8 cellular contexts compared by ENCODE assay signal in the genomic region with DNA sequence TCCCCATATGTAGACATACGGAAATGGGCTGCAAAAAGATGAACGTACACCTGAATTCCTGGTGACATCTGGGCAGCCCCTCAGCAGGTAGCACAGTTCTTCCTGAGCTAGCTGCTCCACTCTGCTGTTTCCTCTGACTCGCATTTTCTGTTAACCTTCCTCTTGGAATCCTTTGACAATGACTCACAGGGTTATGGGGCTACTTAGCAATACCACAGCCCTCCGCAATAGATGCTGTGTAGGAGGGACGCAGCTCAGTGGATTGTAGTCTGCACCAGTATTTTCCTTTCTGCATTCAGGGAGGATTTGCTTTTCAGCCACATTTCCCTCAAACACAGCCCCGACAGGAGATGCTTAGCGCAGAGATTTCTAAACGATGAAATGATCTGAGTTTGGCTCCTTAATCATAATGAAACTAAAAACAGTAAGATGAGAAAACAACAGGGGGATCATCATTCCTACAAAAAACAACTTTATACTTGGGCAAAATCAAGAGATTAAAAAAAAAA. TPM values are rescaled to one million over a fixed set of nuclear protein-coding genes. Genes with fewer than 3 reads are reported as not detected.
DNase-seq lines count a peak whose midpoint lies in the region; ATAC-seq, FAIRE-seq and TF ChIP-seq lines count a peak whose summit lies in the region.

No MANE protein-coding gene starts in this region.

- H3K4me3 ChIP-seq in keratinocyte (ENCODE audit: control insufficient read depth in 2 of 3, extremely low read depth in 1 of 3, insufficient read depth in 2 of 3, low read depth in 1 of 3, low read length in 3 of 3): peak overlapping the region in 2 of 3 experiments; percentile 23 to 45

- H3K27ac ChIP-seq in keratinocyte (ENCODE audit: control insufficient read depth, insufficient read depth, low read length): peak overlapping the region; percentile 53

- no peaks in the 10 kb centered on the region for H3K36me3 ChIP-seq in keratinocyte (ENCODE audit: control insufficient read depth in 2 of 2, extremely low read depth in 1 of 2, insufficient read depth in 2 of 2, low read length in 2 of 2)

- H3K9me1 ChIP-seq in keratinocyte (ENCODE audit: control insufficient read depth, extremely low read depth, insufficient read depth, low read length): no peaks in the 10 kb centered on the region

- FAIRE-seq in keratinocyte (lab: Jason Lieb, UNC): peak; percentile 95

- peak overlapping the region; percentile 77 for H3K4me2 ChIP-seq in keratinocyte (ENCODE audit: control insufficient read depth, extremely low read depth, insufficient read depth, low read depth, low read length)

- H3K4me1 ChIP-seq in keratinocyte (ENCODE audit: control insufficient read depth, extremely low read depth, insufficient read depth, low read length): peaks cover 19% of the 10 kb centered on the region

- H3K79me2 ChIP-seq in keratinocyte (ENCODE audit: control insufficient read depth, insufficient read depth, low read length): no peaks in the 10 kb centered on the region

- peak overlapping the region; percentile 36 for H3K9ac ChIP-seq in keratinocyte (ENCODE audit: control insufficient read depth, extremely low read depth, insufficient read depth, low read length)

- H2AFZ ChIP-seq in keratinocyte (ENCODE audit: control insufficient read depth, low read length): no peak overlapping the region

- no peaks in the 10 kb centered on the region for H3K27me3 ChIP-seq in keratinocyte (ENCODE audit: control insufficient read depth, extremely low read depth, insufficient read depth, low read length)

- no peaks in the 10 kb centered on the region for H4K20me1 ChIP-seq in keratinocyte (ENCODE audit: control insufficient read depth, extremely low read depth, insufficient read depth, low read length)

- H3K9me3 ChIP-seq in keratinocyte (ENCODE audit: control insufficient read depth, low read depth, low read length): no peaks in the 10 kb centered on the region

- peak in 1 of 3 experiments; percentile 15 for TF ChIP-seq CTCF in keratinocyte (optimal IDR thresholded peaks at IDR 0.05 in 1 of 3, IDR thresholded peaks at IDR 0.05 in 1 of 3, conservative IDR thresholded peaks at IDR 0.05 in 1 of 3; ENCODE audit: extremely low read depth in 1 of 3, insufficient read depth in 2 of 3, low read length in 3 of 3)

- ATAC-seq in HG03039 (IDR thresholded peaks at IDR 0.05; ENCODE audit: unreplicated experiment): peak; percentile 15

- dilution Hi-C loops in keratinocyte (cut with MboI; ENCODE audit: extremely low pct_ligation_motif_present, low sequenced_read_pairs): no loop called here

- DNase-seq in SKM-1 treated with dmso at 0.1 percent for 144 hours (lab: John Stamatoyannopoulos, UW; ENCODE audit: unreplicated experiment): peak; percentile 44
- no peak for DNase-seq in SKM-1 (lab: John Stamatoyannopoulos, UW; ENCODE audit: unreplicated experiment)
- DNase-seq in astrocyte of the hippocampus (ENCODE audit: low read depth, low spot score): peak; percentile 95
- DNase-seq in keratinocyte (ENCODE audit: low read depth, low spot score): no peak
- DNase-seq in stimulated activated CD8-positive, alpha-beta memory T cell treated with anti-CD3 and anti-CD28 coated beads, Interleukin-15, amount 100 ng/mL, for 4 hours (ENCODE audit: low read depth in 2 of 2): peak; percentile 30 to 44
- no peak for DNase-seq in GM19238 (ENCODE audit: insufficient read length, low spot score)

TF ChIP-seq in PFSK-1, 5 proteins besides CTCF, POLR2A, EP300 and RAD21:
- TF ChIP-seq FOXP2 (optimal IDR thresholded peaks at IDR 0.05; ENCODE audit: borderline replicate concordance, extremely low read depth, extremely low read length, insufficient read depth): peak; percentile 32
- TF ChIP-seq, protein P1, sequence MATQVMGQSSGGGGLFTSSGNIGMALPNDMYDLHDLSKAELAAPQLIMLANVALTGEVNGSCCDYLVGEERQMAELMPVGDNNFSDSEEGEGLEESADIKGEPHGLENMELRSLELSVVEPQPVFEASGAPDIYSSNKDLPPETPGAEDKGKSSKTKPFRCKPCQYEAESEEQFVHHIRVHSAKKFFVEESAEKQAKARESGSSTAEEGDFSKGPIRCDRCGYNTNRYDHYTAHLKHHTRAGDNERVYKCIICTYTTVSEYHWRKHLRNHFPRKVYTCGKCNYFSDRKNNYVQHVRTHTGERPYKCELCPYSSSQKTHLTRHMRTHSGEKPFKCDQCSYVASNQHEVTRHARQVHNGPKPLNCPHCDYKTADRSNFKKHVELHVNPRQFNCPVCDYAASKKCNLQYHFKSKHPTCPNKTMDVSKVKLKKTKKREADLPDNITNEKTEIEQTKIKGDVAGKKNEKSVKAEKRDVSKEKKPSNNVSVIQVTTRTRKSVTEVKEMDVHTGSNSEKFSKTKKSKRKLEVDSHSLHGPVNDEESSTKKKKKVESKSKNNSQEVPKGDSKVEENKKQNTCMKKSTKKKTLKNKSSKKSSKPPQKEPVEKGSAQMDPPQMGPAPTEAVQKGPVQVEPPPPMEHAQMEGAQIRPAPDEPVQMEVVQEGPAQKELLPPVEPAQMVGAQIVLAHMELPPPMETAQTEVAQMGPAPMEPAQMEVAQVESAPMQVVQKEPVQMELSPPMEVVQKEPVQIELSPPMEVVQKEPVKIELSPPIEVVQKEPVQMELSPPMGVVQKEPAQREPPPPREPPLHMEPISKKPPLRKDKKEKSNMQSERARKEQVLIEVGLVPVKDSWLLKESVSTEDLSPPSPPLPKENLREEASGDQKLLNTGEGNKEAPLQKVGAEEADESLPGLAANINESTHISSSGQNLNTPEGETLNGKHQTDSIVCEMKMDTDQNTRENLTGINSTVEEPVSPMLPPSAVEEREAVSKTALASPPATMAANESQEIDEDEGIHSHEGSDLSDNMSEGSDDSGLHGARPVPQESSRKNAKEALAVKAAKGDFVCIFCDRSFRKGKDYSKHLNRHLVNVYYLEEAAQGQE (IDR thresholded peaks at IDR 0.05; ENCODE audit: insufficient read depth in 1 of 2, low read depth in 2 of 2, low read length in 2 of 2): no peak
- TF ChIP-seq SIN3A (IDR thresholded peaks at IDR 0.05; ENCODE audit: borderline replicate concordance, insufficient read depth, low read length): peak; percentile 70; the same call in 1 of the 2 replicates
- TF ChIP-seq TAF1 (IDR thresholded peaks at IDR 0.05; ENCODE audit: borderline replicate concordance, insufficient read depth, low read length): peak; percentile 30; the same call in 1 of the 2 replicates
- peak; percentile 68 for TF ChIP-seq POLR2AphosphoS5 (IDR thresholded peaks at IDR 0.05; ENCODE audit: low read depth, low read length)

RNA-seq across cellular contexts. Expression of gene BACH2, which starts 12.4 kb away (rescaled TPM):
- 19.6 TPM for polyA plus RNA-seq in PFSK-1 (2012; ENCODE audit: insufficient read length, low read depth)
- 0.50 to 0.76 TPM (median 0.62 TPM) in 3 replicates for polyA plus RNA-seq in keratinocyte
- 0.39 TPM for polyA plus RNA-seq in keratinocyte (2011; ENCODE audit: low read depth)
- 0.45 and 0.48 TPM in 2 replicates for polyA plus RNA-seq in keratinocyte (2011; cell fraction: cytosol; rRNA removed)
- polyA plus RNA-seq in keratinocyte (2011; cell fraction: nucleus; rRNA removed): 1.4 and 1.6 TPM in 2 replicates
- polyA plus RNA-seq in keratinocyte (2012; ENCODE audit: low replicate concordance): 0.58 and 0.76 TPM in 2 replicates
- 1.2 to 4.0 TPM (median 1.3 TPM) in 3 replicates for polyA minus RNA-seq in keratinocyte
- polyA minus RNA-seq in keratinocyte (2011; cell fraction: cytosol; rRNA and poly(A)+ RNA removed): 0.38 TPM
- polyA minus RNA-seq in keratinocyte (2011; cell fraction: nucleus; rRNA and poly(A)+ RNA removed): 2.3 and 3.2 TPM in 2 replicates

Comparison
In these comparisons a context has a peak if more than half of its experiments do, and no peak if none do; other contexts are left out.
1. DNase-seq: peak in SKM-1 treated with dmso at 0.1 percent for 144 hours (single experiment), astrocyte of the hippocampus (single experiment) and stimulated activated CD8-positive, alpha-beta memory T cell treated with anti-CD3 and anti-CD28 coated beads, Interleukin-15, amount 100 ng/mL, for 4 hours (2 of 2); none in SKM-1 (single experiment), keratinocyte (single experiment) and GM19238 (single experiment).